In genomic region chr2:201642579-201643215, GRCh38 we compare ENCODE assay signal across 1 cellular context.
A peak's percentile ranks its signal among the peaks of the same experiment; 100 is the strongest.
TF ChIP-seq lines count a peak whose summit lies in the region.

No MANE protein-coding gene starts in this region.

TF ChIP-seq in HepG2, 621 proteins besides CTCF, POLR2A, EP300 and RAD21 (continued from another document and continues in another):
- peak; percentile 65; the same call in 1 of the 2 replicates for TF ChIP-seq NRL (CRISPR knock-in tag; IDR thresholded peaks at IDR 0.05; ENCODE audit: borderline replicate concordance)
- 0 out of 2 replicates have a peak, but pooled peaks have one; percentile 26 for TF ChIP-seq MTF1 (CRISPR knock-in tag; IDR thresholded peaks at IDR 0.05)
- no peak for TF ChIP-seq ZNF24 (IDR thresholded peaks at IDR 0.05)
- peak; percentile 76; the same call in 1 of the 2 replicates for TF ChIP-seq GABPB1 (CRISPR knock-in tag; IDR thresholded peaks at IDR 0.05)
- no peak for TF ChIP-seq ARID3A (IDR thresholded peaks at IDR 0.05; ENCODE audit: low read depth, low read length)
- TF ChIP-seq ZNF275 (CRISPR knock-in tag; IDR thresholded peaks at IDR 0.05; ENCODE audit: borderline replicate concordance): peak; percentile 87; the same call in 1 of the 2 replicates
- peak; percentile 61; the same call in 1 of the 2 replicates for TF ChIP-seq DR1 (CRISPR knock-in tag; IDR thresholded peaks at IDR 0.05)
- TF ChIP-seq UBTF (CRISPR knock-in tag; IDR thresholded peaks at IDR 0.05): peak; percentile 66; the same call in 1 of the 2 replicates
- TF ChIP-seq TSC22D2 (CRISPR knock-in tag; IDR thresholded peaks at IDR 0.05; ENCODE audit: borderline replicate concordance): peak; percentile 65; the same call in 1 of the 2 replicates
- TF ChIP-seq ZSCAN5A (CRISPR knock-in tag; IDR thresholded peaks at IDR 0.05; ENCODE audit: borderline replicate concordance): peak; percentile 85
- TF ChIP-seq ZNF282 (IDR thresholded peaks at IDR 0.05; ENCODE audit: partially characterized antibody): no peak
- TF ChIP-seq ZBTB21 (CRISPR knock-in tag; IDR thresholded peaks at IDR 0.05): no peak
- no peak for TF ChIP-seq ZNF251 (CRISPR knock-in tag; IDR thresholded peaks at IDR 0.05)
- TF ChIP-seq ZNF225 (CRISPR knock-in tag; IDR thresholded peaks at IDR 0.05): no peak
- no peak for TF ChIP-seq ZBTB40 (IDR thresholded peaks at IDR 0.05)
- TF ChIP-seq ZBTB40 (CRISPR knock-in tag; IDR thresholded peaks at IDR 0.05): peak; percentile 41; the same call in 1 of the 2 replicates
- 0 out of 2 replicates have a peak, but pooled peaks have one; percentile 37 for TF ChIP-seq MTA3 (CRISPR knock-in tag; IDR thresholded peaks at IDR 0.05)
- peak; percentile 92 for TF ChIP-seq TMF1 (CRISPR knock-in tag; IDR thresholded peaks at IDR 0.05; ENCODE audit: low read depth)
- TF ChIP-seq FOXA3 (CRISPR knock-in tag; IDR thresholded peaks at IDR 0.05): peak; percentile 17; the same call in 1 of the 2 replicates
- no peak for TF ChIP-seq ZBTB44 (CRISPR knock-in tag; IDR thresholded peaks at IDR 0.05)
- TF ChIP-seq PITX1 (CRISPR knock-in tag; IDR thresholded peaks at IDR 0.05): peak; percentile 57; the same call in 1 of the 2 replicates
- no peak; the same call in 1 of the 2 replicates for TF ChIP-seq CREBL2 (CRISPR knock-in tag; IDR thresholded peaks at IDR 0.05; ENCODE audit: borderline replicate concordance)
- TF ChIP-seq ONECUT2 (CRISPR knock-in tag; IDR thresholded peaks at IDR 0.05): no peak
- peak; percentile 87 for TF ChIP-seq ZC3H13 (CRISPR knock-in tag; IDR thresholded peaks at IDR 0.05)
- TF ChIP-seq TP53 (CRISPR knock-in tag; conservative IDR thresholded peaks at IDR 0.05): no peak
- peak; percentile 67; the same call in 1 of the 2 replicates for TF ChIP-seq SALL2 (CRISPR knock-in tag; IDR thresholded peaks at IDR 0.05)
- 0 out of 2 replicates have a peak, but pooled peaks have one; percentile 7 for TF ChIP-seq NCOR1 (IDR thresholded peaks at IDR 0.05; ENCODE audit: borderline replicate concordance, low read length)
- peak; percentile 91; the same call in 1 of the 2 replicates for TF ChIP-seq ZNF354B (CRISPR knock-in tag; IDR thresholded peaks at IDR 0.05)
- 0 out of 2 replicates have a peak, but pooled peaks have one; percentile 9 for TF ChIP-seq SIX4 (CRISPR knock-in tag; IDR thresholded peaks at IDR 0.05)
- no peak for TF ChIP-seq ZNF101 (CRISPR knock-in tag; IDR thresholded peaks at IDR 0.05; ENCODE audit: borderline replicate concordance, low read depth)
- TF ChIP-seq NR2C2 (CRISPR knock-in tag; IDR thresholded peaks at IDR 0.05; ENCODE audit: borderline replicate concordance): peak; percentile 34; the same call in 1 of the 2 replicates
- TF ChIP-seq GATAD1 (CRISPR knock-in tag; IDR thresholded peaks at IDR 0.05): peak; percentile 95
- peak; percentile 93 for TF ChIP-seq ARID2 (CRISPR knock-in tag; IDR thresholded peaks at IDR 0.05; ENCODE audit: borderline replicate concordance)
- no peak for TF ChIP-seq ATM (IDR thresholded peaks at IDR 0.05; ENCODE audit: borderline replicate concordance)
- TF ChIP-seq SP2 (CRISPR knock-in tag; IDR thresholded peaks at IDR 0.05): peak; percentile 59
- 0 out of 2 replicates have a peak, but pooled peaks have one; percentile 31 for TF ChIP-seq MEIS1 (CRISPR knock-in tag; IDR thresholded peaks at IDR 0.05; ENCODE audit: borderline replicate concordance)
- TF ChIP-seq THAP9 (CRISPR knock-in tag; IDR thresholded peaks at IDR 0.05; ENCODE audit: borderline replicate concordance): peak; percentile 54; the same call in 1 of the 2 replicates
- peak; percentile 22; the same call in 1 of the 2 replicates for TF ChIP-seq NKX3-1 (CRISPR knock-in tag; IDR thresholded peaks at IDR 0.05)
